In the genomic region with DNA sequence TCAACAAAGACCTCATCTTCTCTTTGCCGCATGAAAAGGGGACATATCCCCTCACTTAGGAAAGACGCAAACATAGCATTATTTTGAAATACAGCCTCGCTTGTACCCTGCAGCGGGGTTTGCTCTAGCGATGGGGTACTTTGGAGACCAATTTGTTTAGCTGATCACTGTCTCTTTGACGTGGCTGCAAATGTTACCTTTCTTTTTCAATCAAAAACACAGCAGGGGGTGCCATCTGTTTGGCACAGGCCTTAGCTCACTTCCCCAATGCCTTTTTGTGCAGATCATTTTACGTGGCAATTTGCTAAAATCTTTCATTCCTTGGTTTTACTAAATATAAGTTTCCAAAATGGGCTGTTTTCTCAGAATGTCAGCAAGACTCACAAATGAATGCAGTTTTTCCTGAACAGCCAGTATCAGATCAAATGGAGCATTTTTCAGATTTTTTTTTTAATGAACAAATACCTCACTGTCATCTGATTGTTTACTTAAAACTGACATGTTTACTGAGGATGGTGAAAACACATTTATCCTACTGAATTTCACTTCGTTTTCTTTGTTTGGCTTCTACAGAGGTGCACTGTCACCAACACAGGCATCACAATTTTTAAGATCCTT, we compare ENCODE assay signal across 12 cellular contexts.
DNase-seq lines count a peak whose midpoint lies in the region; ATAC-seq, FAIRE-seq and TF ChIP-seq lines count a peak whose summit lies in the region.
"Had no signal": no experiment of that assay in that cellular context is flagged by ENCODE, and none has a peak within 500 bp of the region (broad histone marks: within the 10 kb centered on the region; RNA-seq: fewer than 3 reads in every experiment).

No MANE protein-coding gene starts in this region.

- H3K4me3 Mint-ChIP-seq in T-cell, result no peak overlapping the region
- H3K4me3 Mint-ChIP-seq: activated naive CD8-positive, alpha-beta T cell treated with anti-CD3 and anti-CD28 coated beads, Interleukin-2, amount 50 U/mL, for 24 hours; stimulated activated naive CD8-positive, alpha-beta T cell treated with anti-CD3 and anti-CD28 coated beads, Interleukin-15, Interleukin-2, amounts not matched to agents 100 ng/mL and 50 ng/mL, for 24 hours had no signal

- H3K27ac Mint-ChIP-seq in T-cell, result no peak overlapping the region
- H3K27ac Mint-ChIP-seq: activated naive CD8-positive, alpha-beta T cell treated with anti-CD3 and anti-CD28 coated beads, Interleukin-2, amount 50 U/mL, for 24 hours; stimulated activated naive CD8-positive, alpha-beta T cell treated with anti-CD3 and anti-CD28 coated beads, Interleukin-15, Interleukin-2, amounts not matched to agents 100 ng/mL and 50 ng/mL, for 24 hours had no signal

- no peak for TF ChIP-seq POLR2A in NB4 (IDR thresholded peaks at IDR 0.05; ENCODE audit: extremely low read depth, insufficient read length)
- TF ChIP-seq POLR2A in HepG2 (IDR thresholded peaks at IDR 0.05; ENCODE audit: insufficient read depth in 1 of 2, low read depth in 2 of 2, low read length in 2 of 2), result no peak

- TF ChIP-seq EP300 in HepG2 (IDR thresholded peaks at IDR 0.05; ENCODE audit: low read depth in 2 of 2, low read length in 2 of 2), result no peak
- no peak for TF ChIP-seq EP300 in HepG2 (CRISPR knock-in tag; IDR thresholded peaks at IDR 0.05; ENCODE audit: borderline replicate concordance)

- intact Hi-C loops in HepG2 (cut with micrococcal nuclease; ENCODE audit: unreplicated experiment), result no loop called here

- H3K36me3 Mint-ChIP-seq in T-cell, result no peaks in the 10 kb centered on the region

- POLR2A ChIA-PET in HepG2 (lab: Yijun Ruan, JAX), result no interaction called here
- POLR2A ChIA-PET in T-cell (lab: Charles Lee), result no interaction called here

- TF ChIP-seq CTCF in NB4 (IDR thresholded peaks at IDR 0.05; ENCODE audit: low read depth, low read length), result no peak
- no peak for TF ChIP-seq CTCF in HepG2 (CRISPR knock-in tag; IDR thresholded peaks at IDR 0.05)

- H3K9me3 Mint-ChIP-seq in T-cell, result no peaks in the 10 kb centered on the region
- H3K9me3 Mint-ChIP-seq: activated naive CD8-positive, alpha-beta T cell treated with anti-CD3 and anti-CD28 coated beads, Interleukin-2, amount 50 U/mL, for 24 hours; stimulated activated naive CD8-positive, alpha-beta T cell treated with anti-CD3 and anti-CD28 coated beads, Interleukin-15, Interleukin-2, amounts not matched to agents 100 ng/mL and 50 ng/mL, for 24 hours had no signal

- WGBS in HepG2 (ENCODE audit: low lambda C conversion rate), result 79% methylated on average over 8 of the region's 8 CpGs

- CTCF ChIA-PET in HepG2 (lab: Yijun Ruan, JAX; ENCODE audit: low intra/inter-chr PET ratio, low total read pairs), result no interaction called here
- CTCF ChIA-PET in T-cell (lab: Charles Lee), result no interaction called here

- H3K4me3 ChIP-seq in NB4 (ENCODE audit: low read depth, low read length), result no peak overlapping the region
- H3K4me3 ChIP-seq in neuron (ENCODE audit: low read length), result peak overlapping the region; percentile 43
- H3K4me3 ChIP-seq in HepG2 (replicated peaks in 1 of 3; ENCODE audit: insufficient read depth in 1 of 3, low read depth in 2 of 3, low read length in 3 of 3), result no peak overlapping the region
- H3K4me3 ChIP-seq: K562 had no signal

- H2AFZ ChIP-seq in neuron (ENCODE audit: low read depth, low read length) (no peak overlapping the region), HepG2 (ENCODE audit: low read length) (no peak overlapping the region)

- no peaks in the 10 kb centered on the region for H3K79me2 ChIP-seq in HepG2 (ENCODE audit: insufficient read depth, low read length)

- H3K27ac ChIP-seq in HepG2 (ENCODE audit: extremely low read length, insufficient read depth, low read length), result no peak overlapping the region

- no peak overlapping the region for H3K9ac ChIP-seq in HepG2 (ENCODE audit: insufficient read depth, low read depth, low read length)

- peaks cover 64% of the 10 kb centered on the region for H3K4me1 ChIP-seq in neuron (ENCODE audit: insufficient read depth, low read length)
- no peaks in the 10 kb centered on the region for H3K4me1 ChIP-seq in HepG2 (ENCODE audit: insufficient read depth, low read length)

- H3K27me3 Mint-ChIP-seq in T-cell, result peaks cover 12 to 19% of the 10 kb centered on the region in 2 donors
- H3K27me3 Mint-ChIP-seq: stimulated activated naive CD8-positive, alpha-beta T cell treated with anti-CD3 and anti-CD28 coated beads, Interleukin-15, Interleukin-2, amounts not matched to agents 100 ng/mL and 50 ng/mL, for 24 hours had no signal

- H3K9me3 ChIP-seq in neuron (ENCODE audit: low read length), result no peaks in the 10 kb centered on the region
- H3K9me3 ChIP-seq in HepG2 (ENCODE audit: low read length), result no peaks in the 10 kb centered on the region

- H4K20me1 ChIP-seq in HepG2 (ENCODE audit: insufficient read depth, low read length), result no peaks in the 10 kb centered on the region

- in situ Hi-C loops in HepG2 (cut with HindIII; ENCODE audit: extremely low pct_ligation_motif_present, low pct_unique_long_range_greater_than_20kb), result loop anchor here (25.0 kb wide), 1 partner anchor 571 kb away; no protein-coding TSS in a partner anchor

- H3K4me2 ChIP-seq in HepG2 (ENCODE audit: low read depth, low read length), result no peak overlapping the region

- no TSS peak for BruUV-seq in HepG2 (replicated peaks; lab: Mats Ljungman, UMichigan)

- FAIRE-seq in HepG2 (lab: Jason Lieb, UNC), result no peak
- FAIRE-seq: K562 had no signal

- H3K36me3 ChIP-seq in neuron (ENCODE audit: insufficient read depth, low read length) (no peaks in the 10 kb centered on the region), HepG2 (replicated peaks in 1 of 2; ENCODE audit: control insufficient read depth in 1 of 2, insufficient read depth in 2 of 2, low read length in 2 of 2) (no peaks in the 10 kb centered on the region)

- TF ChIP-seq RAD21 in HepG2 (CRISPR knock-in tag; IDR thresholded peaks at IDR 0.05), result no peak

- H3K27me3 ChIP-seq in neuron (ENCODE audit: insufficient read depth, low read length) (no peaks in the 10 kb centered on the region), HepG2 (ENCODE audit: control insufficient read depth in 1 of 2, insufficient read depth in 2 of 2, low read length in 2 of 2) (no peaks in the 10 kb centered on the region)

- no peak for ATAC-seq in HepG2
- no peak for ATAC-seq in T-cell (replicated peaks in 1 of 4)
- ATAC-seq: activated naive CD8-positive, alpha-beta T cell treated with anti-CD3 and anti-CD28 coated beads, Interleukin-2, amount 50 U/mL, for 24 hours; K562; right cardiac atrium; SK-N-SH treated with all-trans-retinoic acid at 6 μM for 48 hours had no signal

- peak; percentile 28 for DNase-seq in NB4 (ENCODE audit: low read depth)
- DNase-seq in NCI-H2196 treated with DMSO at 0.1 percent for 48 hours (lab: John Stamatoyannopoulos, UW; ENCODE audit: unreplicated experiment), result peak; percentile 26
- DNase-seq in cerebellar cortex (ENCODE audit: low spot score), result peak; percentile 95
- DNase-seq in HepG2 (ENCODE audit: low spot score), result no peak
- no peak for DNase-seq in LoVo (ENCODE audit: low spot score)
- DNase-seq in T-cell, result no peak
- DNase-seq: activated naive CD8-positive, alpha-beta T cell treated with anti-CD3 and anti-CD28 coated beads, Interleukin-2, amount 50 U/mL, for 24 hours; right cardiac atrium had no signal

- H3K4me1 Mint-ChIP-seq in T-cell, result no peaks in the 10 kb centered on the region
- H3K4me1 Mint-ChIP-seq: activated naive CD8-positive, alpha-beta T cell treated with anti-CD3 and anti-CD28 coated beads, Interleukin-2, amount 50 U/mL, for 24 hours had no signal

TF ChIP-seq in HepG2, 621 proteins besides CTCF, POLR2A, EP300 and RAD21:
- TF ChIP-seq DMAP1 (CRISPR knock-in tag; IDR thresholded peaks at IDR 0.05) (no peak), ZNF570 (CRISPR knock-in tag; IDR thresholded peaks at IDR 0.05; ENCODE audit: borderline replicate concordance) (no peak), ZNF605 (CRISPR knock-in tag; IDR thresholded peaks at IDR 0.05) (no peak), ZFP36L1 (CRISPR knock-in tag; IDR thresholded peaks at IDR 0.05) (no peak)
- TF ChIP-seq, protein P1, sequence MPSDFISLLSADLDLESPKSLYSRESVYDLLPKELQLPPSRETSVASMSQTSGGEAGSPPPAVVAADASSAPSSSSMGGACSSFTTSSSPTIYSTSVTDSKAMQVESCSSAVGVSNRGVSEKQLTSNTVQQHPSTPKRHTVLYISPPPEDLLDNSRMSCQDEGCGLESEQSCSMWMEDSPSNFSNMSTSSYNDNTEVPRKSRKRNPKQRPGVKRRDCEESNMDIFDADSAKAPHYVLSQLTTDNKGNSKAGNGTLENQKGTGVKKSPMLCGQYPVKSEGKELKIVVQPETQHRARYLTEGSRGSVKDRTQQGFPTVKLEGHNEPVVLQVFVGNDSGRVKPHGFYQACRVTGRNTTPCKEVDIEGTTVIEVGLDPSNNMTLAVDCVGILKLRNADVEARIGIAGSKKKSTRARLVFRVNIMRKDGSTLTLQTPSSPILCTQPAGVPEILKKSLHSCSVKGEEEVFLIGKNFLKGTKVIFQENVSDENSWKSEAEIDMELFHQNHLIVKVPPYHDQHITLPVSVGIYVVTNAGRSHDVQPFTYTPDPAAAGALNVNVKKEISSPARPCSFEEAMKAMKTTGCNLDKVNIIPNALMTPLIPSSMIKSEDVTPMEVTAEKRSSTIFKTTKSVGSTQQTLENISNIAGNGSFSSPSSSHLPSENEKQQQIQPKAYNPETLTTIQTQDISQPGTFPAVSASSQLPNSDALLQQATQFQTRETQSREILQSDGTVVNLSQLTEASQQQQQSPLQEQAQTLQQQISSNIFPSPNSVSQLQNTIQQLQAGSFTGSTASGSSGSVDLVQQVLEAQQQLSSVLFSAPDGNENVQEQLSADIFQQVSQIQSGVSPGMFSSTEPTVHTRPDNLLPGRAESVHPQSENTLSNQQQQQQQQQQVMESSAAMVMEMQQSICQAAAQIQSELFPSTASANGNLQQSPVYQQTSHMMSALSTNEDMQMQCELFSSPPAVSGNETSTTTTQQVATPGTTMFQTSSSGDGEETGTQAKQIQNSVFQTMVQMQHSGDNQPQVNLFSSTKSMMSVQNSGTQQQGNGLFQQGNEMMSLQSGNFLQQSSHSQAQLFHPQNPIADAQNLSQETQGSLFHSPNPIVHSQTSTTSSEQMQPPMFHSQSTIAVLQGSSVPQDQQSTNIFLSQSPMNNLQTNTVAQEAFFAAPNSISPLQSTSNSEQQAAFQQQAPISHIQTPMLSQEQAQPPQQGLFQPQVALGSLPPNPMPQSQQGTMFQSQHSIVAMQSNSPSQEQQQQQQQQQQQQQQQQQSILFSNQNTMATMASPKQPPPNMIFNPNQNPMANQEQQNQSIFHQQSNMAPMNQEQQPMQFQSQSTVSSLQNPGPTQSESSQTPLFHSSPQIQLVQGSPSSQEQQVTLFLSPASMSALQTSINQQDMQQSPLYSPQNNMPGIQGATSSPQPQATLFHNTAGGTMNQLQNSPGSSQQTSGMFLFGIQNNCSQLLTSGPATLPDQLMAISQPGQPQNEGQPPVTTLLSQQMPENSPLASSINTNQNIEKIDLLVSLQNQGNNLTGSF (CRISPR knock-in tag; IDR thresholded peaks at IDR 0.05), result no peak

Comparison
In these comparisons a context has a peak if more than half of its experiments do, and no peak if none do; other contexts are left out.
1. DNase-seq: peak in NB4 (single experiment), NCI-H2196 treated with DMSO at 0.1 percent for 48 hours (single experiment) and cerebellar cortex (single experiment); none in HepG2 (single experiment), LoVo (single experiment) and T-cell (0 of 34).